ENCODE assay signal across 11 cellular contexts in the genomic region with DNA sequence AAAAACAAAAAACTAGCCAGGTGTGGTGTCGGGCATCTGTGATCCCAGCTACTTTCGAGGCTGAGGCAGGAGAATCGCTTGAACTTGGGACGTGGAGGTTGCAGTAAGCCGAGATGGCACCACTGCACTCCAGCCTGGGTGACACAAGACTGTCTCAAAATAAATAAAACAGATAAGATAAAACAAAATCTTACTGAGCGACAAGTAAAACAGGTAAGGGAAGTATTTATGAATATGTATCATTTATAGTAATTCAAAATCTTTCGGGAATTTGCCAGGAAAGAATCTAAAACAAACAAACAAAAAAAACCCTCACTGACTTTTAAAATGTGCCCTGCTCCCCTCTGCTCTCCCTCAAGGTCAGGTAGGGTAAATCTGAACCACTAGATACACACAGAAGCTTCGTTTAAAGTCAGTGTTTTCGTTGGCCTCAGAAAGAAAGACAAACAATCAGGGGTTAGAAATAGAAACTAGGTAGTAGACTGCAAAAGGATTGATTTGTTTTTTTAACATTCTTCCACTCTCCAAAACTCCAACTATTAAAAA. TPM values are rescaled to one million over a fixed set of nuclear protein-coding genes. Genes with fewer than 3 reads are reported as not detected.
A peak's percentile ranks its signal among the peaks of the same experiment; 100 is the strongest.
DNase-seq lines count a peak whose midpoint lies in the region; ATAC-seq and TF ChIP-seq lines count a peak whose summit lies in the region.
"Had no signal": no experiment of that assay in that cellular context is flagged by ENCODE, and none has a peak within 500 bp of the region (broad histone marks: within the 10 kb centered on the region; RNA-seq: fewer than 3 reads in every experiment).

No MANE protein-coding gene starts in this region.

- peaks cover 14% of the 10 kb centered on the region for H3K4me1 Mint-ChIP-seq in activated T-cell treated with anti-CD3 and anti-CD28 coated beads, Interleukin-2, amount 50 U/mL, for 4 hours (ENCODE audit: low read depth)
- peaks cover 21% of the 10 kb centered on the region for H3K4me1 Mint-ChIP-seq in central memory CD8-positive, alpha-beta T cell
- H3K4me1 Mint-ChIP-seq in progenitor cell of endocrine pancreas (ENCODE audit: low read depth) = peaks cover 18% of the 10 kb centered on the region

- CTCF ChIA-PET in PC-3 (lab: Charles Lee) = interaction anchor here (0.5 to 0.7 kb wide), 4 partner anchors 34 to 228 kb away, joined by 3 to 5 read pairs (median 4); no protein-coding TSS in a partner anchor

- H3K4me1 ChIP-seq in PC-3 (ENCODE audit: insufficient read depth, low read length) = peaks cover 18% of the 10 kb centered on the region

- no peak for ATAC-seq in activated T-cell treated with anti-CD3 and anti-CD28 coated beads, Interleukin-2, amount 50 U/mL, for 4 hours
- ATAC-seq in PC-3 (no peak), HG03457 (IDR thresholded peaks at IDR 0.05; ENCODE audit: unreplicated experiment) (no peak), GM18517 (IDR thresholded peaks at IDR 0.05; ENCODE audit: unreplicated experiment) (no peak)
- ATAC-seq in central memory CD8-positive, alpha-beta T cell (replicated peaks; ENCODE audit: extremely low read depth, poor library complexity, severe bottlenecking) = no peak
- ATAC-seq: foreskin keratinocyte had no signal

- no peak overlapping the region for H2AFZ ChIP-seq in PC-3 (ENCODE audit: low read length)

- intact Hi-C loops in PC-3 (cut with micrococcal nuclease) = loop anchor here (5.0 kb wide), 1 partner anchor 36 kb away; no protein-coding TSS in a partner anchor

- H3K79me2 ChIP-seq in PC-3 (ENCODE audit: low read length) = peaks cover 46% of the 10 kb centered on the region

- POLR2A ChIA-PET in PC-3 (lab: Charles Lee; ENCODE audit: unreplicated experiment) = interaction anchor here (0.5 to 0.7 kb wide), 3 partner anchors 15 to 99 kb away, joined by 3 to 15 read pairs (median 12); no protein-coding TSS in a partner anchor

- no peaks in the 10 kb centered on the region for H3K9me3 Mint-ChIP-seq in activated T-cell treated with anti-CD3 and anti-CD28 coated beads, Interleukin-2, amount 50 U/mL, for 4 hours
- no peaks in the 10 kb centered on the region for H3K9me3 Mint-ChIP-seq in central memory CD8-positive, alpha-beta T cell
- H3K9me3 Mint-ChIP-seq in progenitor cell of endocrine pancreas (ENCODE audit: low read depth) = no peaks in the 10 kb centered on the region

- H3K27ac ChIP-seq in PC-3 (ENCODE audit: low read length) = no peak overlapping the region

- no peaks in the 10 kb centered on the region for H4K20me1 ChIP-seq in PC-3 (ENCODE audit: low read length)

- H3K27ac Mint-ChIP-seq in central memory CD8-positive, alpha-beta T cell (ENCODE audit: low read depth) = no peak overlapping the region
- H3K27ac Mint-ChIP-seq in progenitor cell of endocrine pancreas = peak overlapping the region; percentile 82

- no peaks in the 10 kb centered on the region for H3K9me2 ChIP-seq in PC-3 (replicated peaks; ENCODE audit: low read length)

- H3K4me2 ChIP-seq in PC-3 (ENCODE audit: low read length) = peak overlapping the region; percentile 90

- no peaks in the 10 kb centered on the region for H3K27me3 Mint-ChIP-seq in activated T-cell treated with anti-CD3 and anti-CD28 coated beads, Interleukin-2, amount 50 U/mL, for 4 hours (ENCODE audit: low read depth)
- H3K27me3 Mint-ChIP-seq in central memory CD8-positive, alpha-beta T cell = no peaks in the 10 kb centered on the region
- no peaks in the 10 kb centered on the region for H3K27me3 Mint-ChIP-seq in progenitor cell of endocrine pancreas

- peak overlapping the region; percentile 94 for H3K4me3 Mint-ChIP-seq in activated T-cell treated with anti-CD3 and anti-CD28 coated beads, Interleukin-2, amount 50 U/mL, for 4 hours
- peak overlapping the region; percentile 83 for H3K4me3 Mint-ChIP-seq in central memory CD8-positive, alpha-beta T cell
- peak overlapping the region; percentile 95 for H3K4me3 Mint-ChIP-seq in progenitor cell of endocrine pancreas (ENCODE audit: low read depth)

- no TSS peak for BruUV-seq in PC-3 (replicated peaks; lab: Mats Ljungman, UMichigan)

- DNase-seq in activated T-cell treated with anti-CD3 and anti-CD28 coated beads, Interleukin-2, amount 50 U/mL, for 4 hours = no peak
- no peak for DNase-seq in activated T-cell treated with anti-CD3 and anti-CD28 coated beads, Interleukin-2, amount 50 U/mL, for 1 hour
- DNase-seq in PC-3 = no peak
- no peak for DNase-seq in central memory CD8-positive, alpha-beta T cell (ENCODE audit: low spot score in 2 of 2)
- no peak for DNase-seq in progenitor cell of endocrine pancreas (ENCODE audit: low spot score, unreplicated experiment)
- no peak for DNase-seq in NCI-H69 (lab: John Stamatoyannopoulos, UW)
- DNase-seq: foreskin keratinocyte, NCI-H526 had no signal

- H3K4me3 ChIP-seq in PC-3 (ENCODE audit: low read length) = peak overlapping the region; percentile 92
- H3K4me3 ChIP-seq: lung had no signal

- H3K9me3 ChIP-seq in PC-3 (ENCODE audit: low read length) = no peaks in the 10 kb centered on the region

- H3F3A ChIP-seq in PC-3 (ENCODE audit: low read length, unreplicated experiment) = no peaks in the 10 kb centered on the region

- no peak overlapping the region for H3K9ac ChIP-seq in PC-3 (ENCODE audit: low read length)

- peaks cover 9% of the 10 kb centered on the region for H3K36me3 Mint-ChIP-seq in activated T-cell treated with anti-CD3 and anti-CD28 coated beads, Interleukin-2, amount 50 U/mL, for 4 hours (ENCODE audit: insufficient read depth)
- peaks cover 18% of the 10 kb centered on the region for H3K36me3 Mint-ChIP-seq in central memory CD8-positive, alpha-beta T cell (ENCODE audit: insufficient read depth)
- peaks cover 10% of the 10 kb centered on the region for H3K36me3 Mint-ChIP-seq in progenitor cell of endocrine pancreas (ENCODE audit: insufficient read depth)

- peaks cover 10% of the 10 kb centered on the region; the same call in 1 of the 2 replicates for H3K36me3 ChIP-seq in PC-3 (ENCODE audit: low read depth, low read length)

- no peak for TF ChIP-seq CTCF in PC-3 (conservative IDR thresholded peaks at IDR 0.05; ENCODE audit: low read depth, low read length)
- TF ChIP-seq CTCF in progenitor cell of endocrine pancreas (IDR thresholded peaks at IDR 0.05; ENCODE audit: unreplicated experiment) = no peak

- no peaks in the 10 kb centered on the region for H3K27me3 ChIP-seq in PC-3 (ENCODE audit: low read length)
- H3K27me3 ChIP-seq: foreskin keratinocyte had no signal

RNA-seq across cellular contexts. Expression of gene PRPSAP1, which starts 2.1 kb away (rescaled TPM):
- 10 to 100 TPM; 28.1 to 32.3 (median 31.8) TPM for total RNA-seq in activated T-cell treated with anti-CD3 and anti-CD28 coated beads, Interleukin-2, amount 50 U/mL, for 4 hours
- total RNA-seq in PC-3 (2014; rRNA removed) = 43.9 and 47.8 TPM in 2 replicates
- 89.6 and 90.3 TPM in 2 replicates for total RNA-seq in progenitor cell of endocrine pancreas

RNA-seq across cellular contexts. Expression of gene SPHK1, which starts 32.8 kb away (rescaled TPM):
- total RNA-seq in activated T-cell treated with anti-CD3 and anti-CD28 coated beads, Interleukin-2, amount 50 U/mL, for 4 hours = 10 to 100 TPM; 16.9 to 22.2 (median 17.4) TPM
- total RNA-seq in PC-3 (2014; rRNA removed) = 54.2 and 59.7 TPM in 2 replicates
- total RNA-seq in progenitor cell of endocrine pancreas = 12.8 and 13.9 TPM in 2 replicates

RNA-seq across cellular contexts. Expression of gene QRICH2, which starts 43.5 kb away (rescaled TPM):
- total RNA-seq in activated T-cell treated with anti-CD3 and anti-CD28 coated beads, Interleukin-2, amount 50 U/mL, for 4 hours = 1 to 10 TPM; 1.1 to 2.1 (median 1.2) TPM
- total RNA-seq in PC-3 (2014; rRNA removed) (2.2 and 5.7 TPM in 2 replicates), progenitor cell of endocrine pancreas (16.0 and 18.5 TPM in 2 replicates)
